In genomic region chr11:65634440-65634839, GRCh38 we compare ENCODE assay signal across 20 cellular contexts. TPM values are rescaled to one million over a fixed set of nuclear protein-coding genes. Genes with fewer than 3 reads are reported as not detected.
DNase-seq lines count a peak whose midpoint lies in the region; ATAC-seq, FAIRE-seq and TF ChIP-seq lines count a peak whose summit lies in the region.
"Had no signal": no experiment of that assay in that cellular context is flagged by ENCODE, and none has a peak within 500 bp of the region (broad histone marks: within the 10 kb centered on the region; RNA-seq: fewer than 3 reads in every experiment).

No MANE protein-coding gene starts in this region.

- H3K4me1 Mint-ChIP-seq in activated naive CD4-positive, alpha-beta T cell treated with anti-CD3 and anti-CD28 coated beads for 36 hours (ENCODE audit: low read depth), result peaks cover 21% of the 10 kb centered on the region
- H3K4me1 Mint-ChIP-seq in T-cell, result peaks cover 25 to 33% (median 26%) of the 10 kb centered on the region in 3 donors
- peaks cover 29% of the 10 kb centered on the region for H3K4me1 Mint-ChIP-seq in stimulated activated memory B cell treated with anti-CD40 and anti-IgM and Interleukin-4, amounts not matched to agents 10 μg/mL and 1 μg/mL and 100 μg/mL, for 72 hours

- H3K27ac ChIP-seq in K562 (ENCODE audit: extremely low read depth, low read depth, low read length), result no peak overlapping the region
- H3K27ac ChIP-seq: HL-60 had no signal

- H3K27me3 ChIP-seq in K562 (ENCODE audit: control insufficient read depth in 2 of 2, insufficient read depth in 2 of 2, low read length in 2 of 2), result no peaks in the 10 kb centered on the region

- H2AFZ ChIP-seq in K562 (ENCODE audit: low read depth, low read length), result no peak overlapping the region
- H2AFZ ChIP-seq: GM23338 had no signal

- no peak for TF ChIP-seq POLR2A in K562 (conservative IDR thresholded peaks at IDR 0.05)

- peaks cover 3% of the 10 kb centered on the region for H3K9me1 ChIP-seq in K562 (ENCODE audit: control insufficient read depth, insufficient read depth, low read length)

- DNase-seq in activated naive CD4-positive, alpha-beta T cell treated with anti-CD3 and anti-CD28 coated beads for 36 hours, result no peak
- no peak for DNase-seq in activated naive CD4-positive, alpha-beta T cell (lab: John Stamatoyannopoulos, UW)
- no peak for DNase-seq in T-cell
- DNase-seq in K562 (ENCODE audit: extremely low read depth in 1 of 4, low spot score in 3 of 4), result no peak
- no peak for DNase-seq in stimulated activated CD4-positive, alpha-beta T cell treated with anti-CD3 and anti-CD28 coated beads, Interleukin-2, amount 100 ng/mL, for 24 hours
- no peak for DNase-seq in COLO668 (lab: John Stamatoyannopoulos, UW; ENCODE audit: unreplicated experiment)
- DNase-seq: ACHN; CD4-positive, alpha-beta memory T cell; DMS79; NCI-H1417; NCI-H187 treated with DMSO at 0.1 percent for 48 hours; NCI-H526 treated with DMSO at 0.1 percent for 48 hours; SHP77 treated with DMSO at 0.1 percent for 48 hours had no signal

- H3K9ac ChIP-seq in K562 (ENCODE audit: insufficient read depth in 1 of 2, low read depth in 2 of 2, low read length in 2 of 2), result 0 out of 4 replicates have a peak overlapping the region, but pooled peaks of 1 of the 2 experiments have one; percentile 33

- FAIRE-seq in K562 (lab: Jason Lieb, UNC), result no peak
- FAIRE-seq: D721Med, GM18507, HTR-8/SVneo had no signal

- H3K27ac Mint-ChIP-seq in activated naive CD4-positive, alpha-beta T cell treated with anti-CD3 and anti-CD28 coated beads for 36 hours, result peak overlapping the region; percentile 53
- peak overlapping the region; percentile 23 to 78 for H3K27ac Mint-ChIP-seq in T-cell
- peak overlapping the region; percentile 24 for H3K27ac Mint-ChIP-seq in stimulated activated memory B cell treated with anti-CD40 and anti-IgM and Interleukin-4, amounts not matched to agents 10 μg/mL and 1 μg/mL and 100 μg/mL, for 72 hours
- H3K27ac Mint-ChIP-seq: GM23338 had no signal

- no peak for TF ChIP-seq EP300 in K562 (IDR thresholded peaks at IDR 0.05; ENCODE audit: low read length)

- in situ Hi-C loops in K562 (cut with MboI), result no loop called here

- BruUV-seq in K562 (replicated peaks; lab: Mats Ljungman, UMichigan), result no TSS peak

- H3K36me3 Mint-ChIP-seq in activated naive CD4-positive, alpha-beta T cell treated with anti-CD3 and anti-CD28 coated beads for 36 hours (ENCODE audit: low read depth), result peaks cover 16% of the 10 kb centered on the region
- H3K36me3 Mint-ChIP-seq in T-cell, result peaks cover 6% of the 10 kb centered on the region
- peaks cover 42% of the 10 kb centered on the region for H3K36me3 Mint-ChIP-seq in stimulated activated memory B cell treated with anti-CD40 and anti-IgM and Interleukin-4, amounts not matched to agents 10 μg/mL and 1 μg/mL and 100 μg/mL, for 72 hours

- CTCF ChIA-PET in activated naive CD4-positive, alpha-beta T cell treated with anti-CD3 and anti-CD28 coated beads for 36 hours (lab: Charles Lee), result no interaction called here
- CTCF ChIA-PET in T-cell (lab: Charles Lee) (no interaction called here), K562 (lab: Yijun Ruan, JAX; ENCODE audit: low intra/inter-chr PET ratio) (no interaction called here)

- WGBS in K562 (ENCODE audit: insufficient coverage, low coverage, missing lambda C conversion rate), result 91% methylated on average over 10 of the region's 11 CpGs

- H3K4me3 ChIP-seq in K562, result no peak overlapping the region
- H3K4me3 ChIP-seq: GM23338 had no signal

- H4K20me1 ChIP-seq in K562 (replicated peaks; ENCODE audit: control insufficient read depth, insufficient read depth, low read length), result peaks cover 3% of the 10 kb centered on the region; the same call in 1 of the 2 replicates

- intact Hi-C loops in activated naive CD4-positive, alpha-beta T cell treated with anti-CD3 and anti-CD28 coated beads for 36 hours (cut with micrococcal nuclease), result no loop called here
- intact Hi-C loops in K562 (cut with micrococcal nuclease), result no loop called here

- H3K4me1 ChIP-seq in K562 (replicated peaks in 1 of 2; ENCODE audit: control insufficient read depth in 2 of 2, insufficient read depth in 2 of 2, low read length in 2 of 2), result peaks cover 30 to 63% of the 10 kb centered on the region in 2 experiments

- TF ChIP-seq RAD21 in K562 (CRISPR knock-in tag; conservative IDR thresholded peaks at IDR 0.05 in 1 of 2, IDR thresholded peaks at IDR 0.05 in 1 of 2), result no peak

- no peaks in the 10 kb centered on the region for H3K9me3 ChIP-seq in K562 (replicated peaks; ENCODE audit: control insufficient read depth, insufficient read depth, low read depth, low read length)

- no peak for ATAC-seq in T-cell (replicated peaks in 1 of 4)
- no peak for ATAC-seq in K562
- ATAC-seq in stimulated activated memory B cell treated with anti-CD40 and anti-IgM and Interleukin-4, amounts not matched to agents 10 μg/mL and 1 μg/mL and 100 μg/mL, for 72 hours, result no peak
- ATAC-seq: GM23338 had no signal

- TF ChIP-seq CTCF in K562 (IDR thresholded peaks at IDR 0.05 in 2 of 3, conservative IDR thresholded peaks at IDR 0.05 in 1 of 3; ENCODE audit: insufficient read depth in 2 of 3, low read depth in 1 of 3, low read length in 3 of 3), result no peak

- H3K79me2 ChIP-seq in K562 (ENCODE audit: control insufficient read depth, insufficient read depth, low read length), result peaks cover 11% of the 10 kb centered on the region

- no peaks in the 10 kb centered on the region for H3K27me3 Mint-ChIP-seq in activated naive CD4-positive, alpha-beta T cell treated with anti-CD3 and anti-CD28 coated beads for 36 hours (ENCODE audit: low read depth)
- no peaks in the 10 kb centered on the region for H3K27me3 Mint-ChIP-seq in T-cell
- no peaks in the 10 kb centered on the region for H3K27me3 Mint-ChIP-seq in stimulated activated memory B cell treated with anti-CD40 and anti-IgM and Interleukin-4, amounts not matched to agents 10 μg/mL and 1 μg/mL and 100 μg/mL, for 72 hours
- H3K27me3 Mint-ChIP-seq: CD4-positive, alpha-beta memory T cell had no signal

- H3K9me3 Mint-ChIP-seq in activated naive CD4-positive, alpha-beta T cell treated with anti-CD3 and anti-CD28 coated beads for 36 hours, result no peaks in the 10 kb centered on the region
- no peaks in the 10 kb centered on the region for H3K9me3 Mint-ChIP-seq in T-cell
- no peaks in the 10 kb centered on the region for H3K9me3 Mint-ChIP-seq in stimulated activated memory B cell treated with anti-CD40 and anti-IgM and Interleukin-4, amounts not matched to agents 10 μg/mL and 1 μg/mL and 100 μg/mL, for 72 hours
- H3K9me3 Mint-ChIP-seq: GM23338 had no signal

- H3K4me3 Mint-ChIP-seq in activated naive CD4-positive, alpha-beta T cell treated with anti-CD3 and anti-CD28 coated beads for 36 hours, result no peak overlapping the region
- H3K4me3 Mint-ChIP-seq in T-cell, result no peak overlapping the region
- no peak overlapping the region for H3K4me3 Mint-ChIP-seq in stimulated activated memory B cell treated with anti-CD40 and anti-IgM and Interleukin-4, amounts not matched to agents 10 μg/mL and 1 μg/mL and 100 μg/mL, for 72 hours
- H3K4me3 Mint-ChIP-seq: GM23338 had no signal

- POLR2A ChIA-PET in T-cell (lab: Charles Lee) (no interaction called here), K562 (lab: Yijun Ruan, JAX) (interaction anchor here (0.5 to 1.7 kb wide), 2 partner anchors 8 to 19 kb away, joined by 3 to 4 read pairs; partner anchors contain the start of gene PCNX3)

- no peak overlapping the region for H3K4me2 ChIP-seq in K562 (ENCODE audit: insufficient read depth, low read length)
- H3K4me2 ChIP-seq: GM23338 had no signal

- peaks cover 75% of the 10 kb centered on the region; the same call in 2 of the 3 replicates for H3K36me3 ChIP-seq in K562 (ENCODE audit: control insufficient read depth, insufficient read depth, low read length)

RNA-seq across cellular contexts. Expression of gene SIPA1, which starts 3.5 kb away (rescaled TPM):
- total RNA-seq in activated naive CD4-positive, alpha-beta T cell treated with anti-CD3 and anti-CD28 coated beads for 36 hours, result 100 to 1,000 TPM; 146 to 150 TPM
- total RNA-seq in T-cell (100 to 1,000 TPM; 179 to 285 (median 200) TPM), K562 (2014; rRNA removed) (45.7 and 56.0 TPM in 2 replicates), K562 (2014; rRNA removed; fragmentation: Illumina TruSeq; extraction: Trizol) (12.4 and 14.2 TPM in 2 replicates), K562 (2015; rRNA removed; fragmentation: Illumina TruSeq; extraction: Trizol) (28.3 and 29.2 TPM in 2 replicates), K562 (2021) (83.1 and 85.8 TPM in 2 replicates)
- total RNA-seq in K562 (2011; cell fraction: chromatin; rRNA removed; ENCODE audit: low replicate concordance), result 26.8 and 126 TPM in 2 replicates
- 79.4 and 96.4 TPM in 2 replicates for total RNA-seq in K562 (2011; cell fraction: nucleolus; rRNA removed)
- 35.7 and 43.0 TPM in 2 replicates for total RNA-seq in K562 (2011; cell fraction: nucleoplasm; rRNA removed)
- polyA plus RNA-seq in K562 (2011; rRNA removed) (16.8 and 31.3 TPM in 2 replicates), K562 (2014; fragmentation: Illumina TruSeq; extraction: Trizol) (15.5 and 30.0 TPM in 2 replicates), K562 (2014; fragmentation: Nextera tagmentation; extraction: Ambion mirVana) (1 to 10 TPM in 1 of 2 experiments, under 1 TPM in 1; 0.25 to 1.4 TPM), K562 (2014; rRNA removed) (34.7 and 37.2 TPM in 2 replicates)
- polyA plus RNA-seq in K562 (2011; cell fraction: cytosol; rRNA removed), result 19.5 and 74.2 TPM in 2 replicates
- 72.0 and 175 TPM in 2 replicates for polyA plus RNA-seq in K562 (2011; cell fraction: nucleus; rRNA removed)
- 54.8 and 65.0 TPM in 2 replicates for polyA plus RNA-seq in K562 (2012)
- polyA minus RNA-seq in K562 (2011; rRNA and poly(A)+ RNA removed), result 15.4 and 26.3 TPM in 2 replicates
- polyA minus RNA-seq in K562 (2011; cell fraction: cytosol; rRNA and poly(A)+ RNA removed), result 43.1 and 44.1 TPM in 2 replicates
- polyA minus RNA-seq in K562 (2011; cell fraction: nucleus; rRNA and poly(A)+ RNA removed), result 26.3 and 33.0 TPM in 2 replicates

RNA-seq across cellular contexts. Expression of gene PCNX3, which starts 18.9 kb away (rescaled TPM):
- total RNA-seq in activated naive CD4-positive, alpha-beta T cell treated with anti-CD3 and anti-CD28 coated beads for 36 hours, result 10 to 100 TPM; 21.6 to 24.7 TPM
- total RNA-seq in T-cell, result 10 to 100 TPM; 54.2 to 74.7 (median 66.8) TPM
- 75.0 and 267 TPM in 2 replicates for total RNA-seq in K562 (2011; cell fraction: chromatin; rRNA removed; ENCODE audit: low replicate concordance)
- total RNA-seq in K562 (2011; cell fraction: nucleolus; rRNA removed), result 170 and 187 TPM in 2 replicates
- 110 and 119 TPM in 2 replicates for total RNA-seq in K562 (2011; cell fraction: nucleoplasm; rRNA removed)
- total RNA-seq in K562 (2014; rRNA removed), result 21.3 and 24.3 TPM in 2 replicates
- total RNA-seq in K562 (2014; rRNA removed; fragmentation: Illumina TruSeq; extraction: Trizol), result 2.5 and 4.3 TPM in 2 replicates
- total RNA-seq in K562 (2015; rRNA removed; fragmentation: Illumina TruSeq; extraction: Trizol), result 13.9 and 14.1 TPM in 2 replicates
- total RNA-seq in K562 (2021), result 40.0 and 47.8 TPM in 2 replicates
- 9.2 and 19.0 TPM in 2 replicates for polyA plus RNA-seq in K562 (2011; rRNA removed)
- polyA plus RNA-seq in K562 (2011; cell fraction: cytosol; rRNA removed), result 17.7 and 33.4 TPM in 2 replicates
- polyA plus RNA-seq in K562 (2011; cell fraction: nucleus; rRNA removed), result 87.8 and 157 TPM in 2 replicates
- polyA plus RNA-seq in K562 (2012), result 25.3 and 40.1 TPM in 2 replicates
- 12.8 and 28.6 TPM in 2 replicates for polyA plus RNA-seq in K562 (2014; fragmentation: Illumina TruSeq; extraction: Trizol)
- under 1 TPM; 0.11 to 0.29 TPM for polyA plus RNA-seq in K562 (2014; fragmentation: Nextera tagmentation; extraction: Ambion mirVana)
- polyA plus RNA-seq in K562 (2014; rRNA removed), result 30.1 and 32.8 TPM in 2 replicates
- polyA minus RNA-seq in K562 (2011; rRNA and poly(A)+ RNA removed), result 8.4 and 10.6 TPM in 2 replicates
- polyA minus RNA-seq in K562 (2011; cell fraction: cytosol; rRNA and poly(A)+ RNA removed), result 25.9 and 35.1 TPM in 2 replicates
- polyA minus RNA-seq in K562 (2011; cell fraction: nucleus; rRNA and poly(A)+ RNA removed), result 43.0 and 43.9 TPM in 2 replicates

RNA-seq across cellular contexts. Expression of gene MAP3K11, which starts 20.4 kb away (rescaled TPM):
- total RNA-seq in activated naive CD4-positive, alpha-beta T cell treated with anti-CD3 and anti-CD28 coated beads for 36 hours, result 10 to 100 TPM; 28.9 to 32.7 TPM
- total RNA-seq in T-cell, result 100 to 1,000 TPM in 2 of 5 donors, 10 to 100 TPM in 3; 60.8 to 110 (median 84.0) TPM
- 60.6 and 168 TPM in 2 replicates for total RNA-seq in K562 (2011; cell fraction: chromatin; rRNA removed; ENCODE audit: low replicate concordance)
- total RNA-seq in K562 (2011; cell fraction: nucleolus; rRNA removed), result 72.6 and 83.4 TPM in 2 replicates
- 51.5 and 63.5 TPM in 2 replicates for total RNA-seq in K562 (2011; cell fraction: nucleoplasm; rRNA removed)
- 28.7 and 39.9 TPM in 2 replicates for total RNA-seq in K562 (2014; rRNA removed)
- total RNA-seq in K562 (2014; rRNA removed; fragmentation: Illumina TruSeq; extraction: Trizol), result 5.4 and 9.0 TPM in 2 replicates
- 18.2 and 20.5 TPM in 2 replicates for total RNA-seq in K562 (2015; rRNA removed; fragmentation: Illumina TruSeq; extraction: Trizol)
- total RNA-seq in K562 (2021), result 42.7 and 47.7 TPM in 2 replicates
- polyA plus RNA-seq in K562 (2011; rRNA removed), result 13.1 and 18.0 TPM in 2 replicates
- polyA plus RNA-seq in K562 (2011; cell fraction: cytosol; rRNA removed), result 19.3 and 52.1 TPM in 2 replicates
- 31.1 and 52.1 TPM in 2 replicates for polyA plus RNA-seq in K562 (2011; cell fraction: nucleus; rRNA removed)
- polyA plus RNA-seq in K562 (2012), result 35.9 and 37.4 TPM in 2 replicates
- polyA plus RNA-seq in K562 (2014; fragmentation: Illumina TruSeq; extraction: Trizol), result 12.2 and 23.0 TPM in 2 replicates
- polyA plus RNA-seq in K562 (2014; fragmentation: Nextera tagmentation; extraction: Ambion mirVana), result 1 to 10 TPM in 1 of 2 experiments, under 1 TPM in 1; 0.77 to 1.6 TPM
- 25.0 and 31.6 TPM in 2 replicates for polyA plus RNA-seq in K562 (2014; rRNA removed)
- 14.7 TPM in 2 replicates for polyA minus RNA-seq in K562 (2011; rRNA and poly(A)+ RNA removed)
- polyA minus RNA-seq in K562 (2011; cell fraction: cytosol; rRNA and poly(A)+ RNA removed), result 23.4 and 26.2 TPM in 2 replicates
- polyA minus RNA-seq in K562 (2011; cell fraction: nucleus; rRNA and poly(A)+ RNA removed), result 24.2 and 31.1 TPM in 2 replicates

RNA-seq across cellular contexts. Expression of gene RELA, which starts 28.3 kb away (rescaled TPM):
- 10 to 100 TPM; 66.9 to 68.5 TPM for total RNA-seq in activated naive CD4-positive, alpha-beta T cell treated with anti-CD3 and anti-CD28 coated beads for 36 hours
- total RNA-seq in T-cell (100 to 1,000 TPM; 155 to 302 (median 172) TPM), K562 (2014; rRNA removed) (33.4 and 37.6 TPM in 2 replicates), K562 (2014; rRNA removed; fragmentation: Illumina TruSeq; extraction: Trizol) (13.6 and 14.2 TPM in 2 replicates), K562 (2015; rRNA removed; fragmentation: Illumina TruSeq; extraction: Trizol) (20.6 and 21.0 TPM in 2 replicates), K562 (2021) (52.2 and 62.0 TPM in 2 replicates)
- total RNA-seq in K562 (2011; cell fraction: chromatin; rRNA removed; ENCODE audit: low replicate concordance), result 79.5 and 201 TPM in 2 replicates
- 107 and 114 TPM in 2 replicates for total RNA-seq in K562 (2011; cell fraction: nucleolus; rRNA removed)
- total RNA-seq in K562 (2011; cell fraction: nucleoplasm; rRNA removed), result 101 and 117 TPM in 2 replicates
- polyA plus RNA-seq in K562 (2011; rRNA removed) (17.0 and 30.8 TPM in 2 replicates), K562 (2014; fragmentation: Illumina TruSeq; extraction: Trizol) (46.8 and 67.4 TPM in 2 replicates), K562 (2014; fragmentation: Nextera tagmentation; extraction: Ambion mirVana) (1 to 10 TPM; 6.0 to 6.4 TPM), K562 (2014; rRNA removed) (30.1 and 31.1 TPM in 2 replicates)
- 15.4 and 23.1 TPM in 2 replicates for polyA plus RNA-seq in K562 (2011; cell fraction: cytosol; rRNA removed)
- 129 and 168 TPM in 2 replicates for polyA plus RNA-seq in K562 (2011; cell fraction: nucleus; rRNA removed)
- 45.8 and 53.1 TPM in 2 replicates for polyA plus RNA-seq in K562 (2012)
- 24.3 and 24.4 TPM in 2 replicates for polyA minus RNA-seq in K562 (2011; rRNA and poly(A)+ RNA removed)
- polyA minus RNA-seq in K562 (2011; cell fraction: cytosol; rRNA and poly(A)+ RNA removed), result 25.8 and 34.8 TPM in 2 replicates
- polyA minus RNA-seq in K562 (2011; cell fraction: nucleus; rRNA and poly(A)+ RNA removed), result 58.0 and 73.5 TPM in 2 replicates

RNA-seq across cellular contexts. Expression of gene KCNK7, which starts 38.8 kb away (rescaled TPM):
- total RNA-seq in activated naive CD4-positive, alpha-beta T cell treated with anti-CD3 and anti-CD28 coated beads for 36 hours, result under 1 TPM in 1 of 2 experiments, not detected in 1; 0.35 TPM
- total RNA-seq in T-cell (1 to 10 TPM; 2.3 to 8.0 (median 3.6) TPM), K562 (2014; rRNA removed) (not detected in 2 replicates), K562 (2014; rRNA removed; fragmentation: Illumina TruSeq; extraction: Trizol) (not detected in 2 replicates), K562 (2015; rRNA removed; fragmentation: Illumina TruSeq; extraction: Trizol) (not detected in 2 replicates), K562 (2021) (0.40 TPM in 1 of 2 replicates, not detected in the other)
- 0.33 and 1.00 TPM in 2 replicates for total RNA-seq in K562 (2011; cell fraction: chromatin; rRNA removed; ENCODE audit: low replicate concordance)
- total RNA-seq in K562 (2011; cell fraction: nucleolus; rRNA removed), result 0.26 TPM in 1 of 2 replicates, not detected in the other
- total RNA-seq in K562 (2011; cell fraction: nucleoplasm; rRNA removed), result 0.29 TPM in 1 of 2 replicates, not detected in the other
- polyA plus RNA-seq in K562 (2011; rRNA removed) (not detected in 2 replicates), K562 (2014; fragmentation: Illumina TruSeq; extraction: Trizol) (not detected in 2 replicates), K562 (2014; fragmentation: Nextera tagmentation; extraction: Ambion mirVana) (not detected), K562 (2014; rRNA removed) (0.07 TPM in 1 of 2 replicates, not detected in the other)
- 0.28 TPM in 1 of 2 replicates, not detected in the other for polyA plus RNA-seq in K562 (2011; cell fraction: cytosol; rRNA removed)
- polyA plus RNA-seq in K562 (2011; cell fraction: nucleus; rRNA removed), result not detected in 2 replicates
- polyA plus RNA-seq in K562 (2012), result 0.39 and 0.58 TPM in 2 replicates
- polyA minus RNA-seq in K562 (2011; rRNA and poly(A)+ RNA removed), result not detected in 2 replicates
- not detected in 2 replicates for polyA minus RNA-seq in K562 (2011; cell fraction: cytosol; rRNA and poly(A)+ RNA removed)
- 0.27 TPM in 1 of 2 replicates, not detected in the other for polyA minus RNA-seq in K562 (2011; cell fraction: nucleus; rRNA and poly(A)+ RNA removed)
- total RNA-seq: GM23338, RPMI7951 had no signal
